Comparison of ENCODE assay signal across 8 cellular contexts in genomic region chr16:76653390-76654026, GRCh38.
DNase-seq lines count a peak whose midpoint lies in the region; ATAC-seq and TF ChIP-seq lines count a peak whose summit lies in the region.

No MANE protein-coding gene starts in this region.

- no peak overlapping the region for H3K27ac Mint-ChIP-seq in stimulated activated memory B cell treated with anti-CD40 and anti-IgM and Interleukin-4, amounts not matched to agents 10 μg/mL and 1 μg/mL and 100 μg/mL, for 72 hours

- H3K4me1 ChIP-seq in neuronal stem cell (ENCODE audit: control insufficient read depth in 2 of 2, insufficient read depth in 1 of 2, low read depth in 1 of 2, low read length in 2 of 2) (no peaks in the 10 kb centered on the region), stomach (no peaks in the 10 kb centered on the region)

- no peak overlapping the region for H2AK5ac ChIP-seq in neuronal stem cell (ENCODE audit: low read depth, low read length)

- no peaks in the 10 kb centered on the region for H3K4me1 Mint-ChIP-seq in stimulated activated memory B cell treated with anti-CD40 and anti-IgM and Interleukin-4, amounts not matched to agents 10 μg/mL and 1 μg/mL and 100 μg/mL, for 72 hours

- CTCF ChIA-PET in AG04449 (lab: Yijun Ruan, JAX) = interaction anchor here (0.9 to 1.6 kb wide), 4 partner anchors 10 to 872 kb away, joined by 3 to 4 read pairs (median 3); no protein-coding TSS in a partner anchor

- no peak overlapping the region for H2BK15ac ChIP-seq in neuronal stem cell (ENCODE audit: low read length)

- no peak overlapping the region for H3K4ac ChIP-seq in neuronal stem cell (ENCODE audit: low read length)

- H3K4me3 Mint-ChIP-seq in stimulated activated memory B cell treated with anti-CD40 and anti-IgM and Interleukin-4, amounts not matched to agents 10 μg/mL and 1 μg/mL and 100 μg/mL, for 72 hours = no peak overlapping the region

- no peaks in the 10 kb centered on the region for H3K9me3 Mint-ChIP-seq in stimulated activated memory B cell treated with anti-CD40 and anti-IgM and Interleukin-4, amounts not matched to agents 10 μg/mL and 1 μg/mL and 100 μg/mL, for 72 hours

- H2AFZ ChIP-seq in neuronal stem cell (ENCODE audit: low read length) = no peak overlapping the region

- no peak overlapping the region for H3K14ac ChIP-seq in neuronal stem cell (ENCODE audit: low read length)

- no peaks in the 10 kb centered on the region for H3K9me3 ChIP-seq in neuronal stem cell (replicated peaks in 1 of 2; ENCODE audit: control insufficient read depth in 2 of 2, insufficient read depth in 1 of 2, low read depth in 1 of 2, low read length in 2 of 2)
- H3K9me3 ChIP-seq in stomach = no peaks in the 10 kb centered on the region

- no peak overlapping the region for H3K9ac ChIP-seq in neuronal stem cell (ENCODE audit: low read depth, low read length, poor library complexity)

- peak; percentile 41 for TF ChIP-seq CTCF in AG04449 (IDR thresholded peaks at IDR 0.05; ENCODE audit: insufficient read depth, low read length, missing control alignments)
- no peak for TF ChIP-seq CTCF in stomach (IDR thresholded peaks at IDR 0.05)

- no peaks in the 10 kb centered on the region for H3K27me3 Mint-ChIP-seq in stimulated activated memory B cell treated with anti-CD40 and anti-IgM and Interleukin-4, amounts not matched to agents 10 μg/mL and 1 μg/mL and 100 μg/mL, for 72 hours

- H3K4me2 ChIP-seq in neuronal stem cell (ENCODE audit: insufficient read depth, low read length, poor library complexity, severe bottlenecking) = no peak overlapping the region

- intact Hi-C loops in stomach (cut with DNase I; ENCODE audit: low total_unique reads) = no loop called here

- H3K4me3 ChIP-seq in AG04449 (ENCODE audit: low read depth, low read length) (no peak overlapping the region), neuronal stem cell (ENCODE audit: low read length in 2 of 2) (no peak overlapping the region), stomach (no peak overlapping the region)

- H3K36me3 ChIP-seq in neuronal stem cell (replicated peaks in 1 of 2; ENCODE audit: control insufficient read depth in 2 of 2, insufficient read depth in 2 of 2, low read length in 2 of 2) = no peaks in the 10 kb centered on the region
- H3K36me3 ChIP-seq in stomach = no peaks in the 10 kb centered on the region

- no peak overlapping the region for H4K8ac ChIP-seq in neuronal stem cell (ENCODE audit: low read depth, low read length)

- H2BK5ac ChIP-seq in neuronal stem cell (ENCODE audit: low read length) = no peak overlapping the region

- POLR2A ChIA-PET in AG04449 (lab: Yijun Ruan, JAX) = no interaction called here

- no peak overlapping the region for H2BK120ac ChIP-seq in neuronal stem cell (ENCODE audit: low read depth, low read length)

- DNase-seq in AG04449 (ENCODE audit: low read depth, low spot score) (peak; percentile 0), NCI-H774 (lab: John Stamatoyannopoulos, UW) (peak; percentile 24), dedifferentiated amniotic fluid mesenchymal stem cell (ENCODE audit: extremely low spot score) (peak; percentile 37), neuronal stem cell (ENCODE audit: low spot score) (peak; percentile 35), stomach (no peak)

- no peaks in the 10 kb centered on the region for H3K36me3 Mint-ChIP-seq in stimulated activated memory B cell treated with anti-CD40 and anti-IgM and Interleukin-4, amounts not matched to agents 10 μg/mL and 1 μg/mL and 100 μg/mL, for 72 hours

- peak; percentile 69 for ATAC-seq in GM18861 (IDR thresholded peaks at IDR 0.05; ENCODE audit: unreplicated experiment)
- peak; percentile 78 for ATAC-seq in HG03442 (IDR thresholded peaks at IDR 0.05; ENCODE audit: unreplicated experiment)
- no peak for ATAC-seq in stimulated activated memory B cell treated with anti-CD40 and anti-IgM and Interleukin-4, amounts not matched to agents 10 μg/mL and 1 μg/mL and 100 μg/mL, for 72 hours

- H2BK12ac ChIP-seq in neuronal stem cell (ENCODE audit: low read length) = no peak overlapping the region

- H3K27me3 ChIP-seq in neuronal stem cell (ENCODE audit: control insufficient read depth in 3 of 3, insufficient read depth in 3 of 3, low read depth in 1 of 3, low read length in 3 of 3) (no peaks in the 10 kb centered on the region), stomach (no peaks in the 10 kb centered on the region)

- no peaks in the 10 kb centered on the region for H3K79me1 ChIP-seq in neuronal stem cell (ENCODE audit: low read depth, low read length)

- TF ChIP-seq POLR2A in stomach (IDR thresholded peaks at IDR 0.05) = no peak

- no peak overlapping the region for H4K91ac ChIP-seq in neuronal stem cell (ENCODE audit: low read depth, low read length, poor library complexity)

- H3K27ac ChIP-seq in neuronal stem cell (replicated peaks; ENCODE audit: low read length) = no peak overlapping the region
- H3K27ac ChIP-seq in stomach = no peak overlapping the region

- no CpG with 5 or more reads among the region's 3 CpGs for WGBS in neuronal stem cell (ENCODE audit: extremely low coverage in 2 of 2, insufficient read length in 2 of 2, insufficient replicate concordance in 1 of 2), 2 donors
- 1 to 5% (median 4%) methylated on average over 3 of the region's 3 CpGs for WGBS in stomach, 5 donors

- H3K18ac ChIP-seq in neuronal stem cell (ENCODE audit: low read length) = no peak overlapping the region

- TF ChIP-seq EP300 in stomach (IDR thresholded peaks at IDR 0.05) = no peak

- no peak overlapping the region for H3K23ac ChIP-seq in neuronal stem cell (ENCODE audit: low read depth, low read length, poor library complexity)
